ENCODE assay signal across 7 cellular contexts in the genomic region with DNA sequence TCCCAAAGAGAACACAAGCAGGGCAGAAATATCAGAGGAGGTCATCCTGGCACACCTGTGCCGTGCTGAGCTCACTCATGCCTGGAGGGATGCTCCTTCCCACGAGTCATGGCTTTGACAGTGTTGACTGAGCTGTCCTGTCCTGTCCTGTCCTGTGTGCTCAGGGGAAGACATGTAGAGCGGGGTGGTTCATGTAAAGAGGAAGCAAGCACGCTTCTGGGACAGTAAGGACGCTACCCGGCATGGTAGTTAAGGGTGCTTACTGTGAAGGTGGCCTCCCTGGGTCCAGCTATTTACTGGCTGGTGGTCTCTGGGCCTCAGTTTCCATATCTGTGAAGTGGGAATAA. TPM values are rescaled to one million over a fixed set of nuclear protein-coding genes. Genes with fewer than 3 reads are reported as not detected.
DNase-seq lines count a peak whose midpoint lies in the region; ATAC-seq lines count a peak whose summit lies in the region.

No MANE protein-coding gene starts in this region.

- H3K36me3 Mint-ChIP-seq in activated T-helper 2 cell treated with anti-CD3 and anti-CD28 coated beads, Interferon-gamma antibody, Interleukin-2, Interleukin-4, amounts not matched to agents 10 μg/mL and 5 μg/mL and 100 μg/mL, durations not matched to agents 14 hours and 24 hours and 36 hours (ENCODE audit: low read depth): peaks cover 25% of the 10 kb centered on the region
- peaks cover 0 to 6% of the 10 kb centered on the region in 2 donors for H3K36me3 Mint-ChIP-seq in naive B cell

- peaks cover 48% of the 10 kb centered on the region for H3K4me1 Mint-ChIP-seq in activated T-helper 2 cell treated with anti-CD3 and anti-CD28 coated beads, Interferon-gamma antibody, Interleukin-2, Interleukin-4, amounts not matched to agents 10 μg/mL and 5 μg/mL and 100 μg/mL, durations not matched to agents 14 hours and 24 hours and 36 hours (ENCODE audit: low read depth)
- peaks cover 43 to 63% (median 51%) of the 10 kb centered on the region in 3 donors for H3K4me1 Mint-ChIP-seq in naive B cell

- H3K27me3 Mint-ChIP-seq in activated T-helper 2 cell treated with anti-CD3 and anti-CD28 coated beads, Interferon-gamma antibody, Interleukin-2, Interleukin-4, amounts not matched to agents 10 μg/mL and 5 μg/mL and 100 μg/mL, durations not matched to agents 14 hours and 24 hours and 36 hours (ENCODE audit: low read depth): no peaks in the 10 kb centered on the region
- H3K27me3 Mint-ChIP-seq in naive B cell: no peaks in the 10 kb centered on the region

- intact Hi-C loops in activated T-helper 2 cell treated with anti-CD3 and anti-CD28 coated beads, Interferon-gamma antibody, Interleukin-2, Interleukin-4, amounts not matched to agents 10 μg/mL and 5 μg/mL and 100 μg/mL, durations not matched to agents 14 hours and 24 hours and 36 hours (cut with micrococcal nuclease): no loop called here

- ATAC-seq in GM19043 (IDR thresholded peaks at IDR 0.05; ENCODE audit: low read depth, unreplicated experiment) (peak; percentile 32), HG03095 (IDR thresholded peaks at IDR 0.05; ENCODE audit: unreplicated experiment) (peak; percentile 39), naive B cell (ENCODE audit: low read depth in 2 of 2) (peak; percentile 67 to 70), HG02970 (IDR thresholded peaks at IDR 0.05; ENCODE audit: low FRiP score, unreplicated experiment) (no peak), GM19467 (IDR thresholded peaks at IDR 0.05; ENCODE audit: unreplicated experiment) (no peak)

- no peak for DNase-seq in activated T-helper 2 cell treated with anti-CD3 and anti-CD28 coated beads, Interferon-gamma antibody, Interleukin-2, Interleukin-4, amounts not matched to agents 10 μg/mL and 5 μg/mL and 100 μg/mL, durations not matched to agents 14 hours and 24 hours and 36 hours (ENCODE audit: low spot score)
- DNase-seq in naive B cell (peak; percentile 44), superior temporal gyrus (ENCODE audit: extremely low spot score) (no peak)

- no peaks in the 10 kb centered on the region for H3K9me3 Mint-ChIP-seq in activated T-helper 2 cell treated with anti-CD3 and anti-CD28 coated beads, Interferon-gamma antibody, Interleukin-2, Interleukin-4, amounts not matched to agents 10 μg/mL and 5 μg/mL and 100 μg/mL, durations not matched to agents 14 hours and 24 hours and 36 hours
- H3K9me3 Mint-ChIP-seq in naive B cell: peaks cover 0 to 2% (median 0%) of the 10 kb centered on the region in 7 donors

- peak overlapping the region; percentile 83 for H3K27ac Mint-ChIP-seq in activated T-helper 2 cell treated with anti-CD3 and anti-CD28 coated beads, Interferon-gamma antibody, Interleukin-2, Interleukin-4, amounts not matched to agents 10 μg/mL and 5 μg/mL and 100 μg/mL, durations not matched to agents 14 hours and 24 hours and 36 hours
- peak overlapping the region; percentile 93 to 97 (median 96) for H3K27ac Mint-ChIP-seq in naive B cell

- H3K4me3 Mint-ChIP-seq in activated T-helper 2 cell treated with anti-CD3 and anti-CD28 coated beads, Interferon-gamma antibody, Interleukin-2, Interleukin-4, amounts not matched to agents 10 μg/mL and 5 μg/mL and 100 μg/mL, durations not matched to agents 14 hours and 24 hours and 36 hours (ENCODE audit: low read depth): peak overlapping the region; percentile 91
- peak overlapping the region; percentile 89 to 100 (median 96) for H3K4me3 Mint-ChIP-seq in naive B cell

RNA-seq across cellular contexts. Expression of gene LGALS9, which starts 0.4 kb away (rescaled TPM):
- total RNA-seq in activated T-helper 2 cell treated with anti-CD3 and anti-CD28 coated beads, Interferon-gamma antibody, Interleukin-2, Interleukin-4, amounts not matched to agents 10 μg/mL and 5 μg/mL and 100 μg/mL, durations not matched to agents 14 hours and 24 hours and 36 hours: 35.1 and 35.8 TPM in 2 replicates
- 100 to 1,000 TPM in 2 of 6 donors, 10 to 100 TPM in 4; 70.6 to 109 (median 91.5) TPM for polyA plus RNA-seq in naive B cell (ENCODE audit: low read depth in 6 of 6)

Comparison
In these comparisons a context has a peak if more than half of its experiments do, and no peak if none do; other contexts are left out.
1. ATAC-seq: peak in GM19043 (single experiment), HG03095 (single experiment) and naive B cell (2 of 2); none in HG02970 (single experiment) and GM19467 (single experiment).